ENCODE assay signal across 18 cellular contexts in genomic region chr10:74067373-74068370, GRCh38.
A peak's percentile ranks its signal among the peaks of the same experiment; 100 is the strongest.
DNase-seq lines count a peak whose midpoint lies in the region; ATAC-seq and TF ChIP-seq lines count a peak whose summit lies in the region.
"Had no signal": no experiment of that assay in that cellular context is flagged by ENCODE, and none has a peak within 500 bp of the region (broad histone marks: within the 10 kb centered on the region; RNA-seq: fewer than 3 reads in every experiment).

No MANE protein-coding gene starts in this region.

- peak; percentile 52 for DNase-seq in NCI-H1092 treated with DMSO at 0.1 percent for 48 hours (lab: John Stamatoyannopoulos, UW)
- no peak for DNase-seq in NCI-H1092 (lab: John Stamatoyannopoulos, UW)
- no peak for DNase-seq in RWPE2 (ENCODE audit: low spot score)
- peak; percentile 61 to 64 for DNase-seq in fibroblast of lung (ENCODE audit: low read depth in 2 of 2)
- no peak for DNase-seq in omental fat pad (ENCODE audit: low spot score)
- DNase-seq: 8988T; activated CD8-positive, alpha-beta T cell treated with anti-CD3 and anti-CD28 coated beads, Interleukin-2, amount 10 ng/mL, durations not matched to agents 7 days and 5 days; CD8-positive, alpha-beta memory T cell; GF-D8; NCI-H1436; NCI-H510A treated with DMSO at 0.1 percent for 48 hours; SHP77; small intestine had no signal

- no peak overlapping the region for H2AFZ ChIP-seq in fibroblast of lung (ENCODE audit: low read length)

- no peak overlapping the region for H3K4me2 ChIP-seq in fibroblast of lung (ENCODE audit: extremely low read depth, insufficient read depth, low read length)

- H3K4me1 ChIP-seq in RWPE2 (ENCODE audit: insufficient read depth, poor library complexity, severe bottlenecking) (peaks cover 10% of the 10 kb centered on the region), fibroblast of lung (ENCODE audit: control insufficient read depth, extremely low read depth, insufficient read depth, low read length) (peaks cover 23% of the 10 kb centered on the region)
- H3K4me1 ChIP-seq: foreskin keratinocyte had no signal

- H3K9me3 ChIP-seq in RWPE2 (ENCODE audit: severe bottlenecking): no peaks in the 10 kb centered on the region
- H3K9me3 ChIP-seq in fibroblast of lung (ENCODE audit: control insufficient read depth, insufficient read depth, low read depth, low read length): no peaks in the 10 kb centered on the region

- H3K27me3 ChIP-seq in RWPE2 (ENCODE audit: insufficient read depth, poor library complexity, severe bottlenecking) (no peaks in the 10 kb centered on the region), fibroblast of lung (ENCODE audit: control insufficient read depth, insufficient read depth, low read length) (no peaks in the 10 kb centered on the region)
- H3K27me3 ChIP-seq: foreskin keratinocyte, uterus had no signal

- no peak overlapping the region for H3K9ac ChIP-seq in fibroblast of lung (ENCODE audit: insufficient read depth, low read length)

- TF ChIP-seq CTCF in RWPE2 (IDR thresholded peaks at IDR 0.05; ENCODE audit: poor library complexity, severe bottlenecking) (no peak), fibroblast of lung (conservative IDR thresholded peaks at IDR 0.05 in 1 of 2, IDR thresholded peaks at IDR 0.05 in 1 of 2; ENCODE audit: low read depth in 1 of 2, low read length in 2 of 2) (no peak), omental fat pad (IDR thresholded peaks at IDR 0.05) (no peak)

- ATAC-seq in RWPE2 (ENCODE audit: low read depth): peak; percentile 42; the same call in 1 of the 3 replicates
- peak; percentile 68 for ATAC-seq in omental fat pad (ENCODE audit: low FRiP score)
- ATAC-seq in HG03565 (IDR thresholded peaks at IDR 0.05; ENCODE audit: unreplicated experiment): no peak
- ATAC-seq in GM19452 (IDR thresholded peaks at IDR 0.05; ENCODE audit: unreplicated experiment): no peak
- no peak for ATAC-seq in GM21447 (IDR thresholded peaks at IDR 0.05; ENCODE audit: unreplicated experiment)
- ATAC-seq: activated CD8-positive, alpha-beta T cell treated with anti-CD3 and anti-CD28 coated beads, Interleukin-2, amount 10 ng/mL, durations not matched to agents 7 days and 5 days; foreskin keratinocyte had no signal

- H3K36me3 ChIP-seq in RWPE2 (ENCODE audit: low read depth): peaks cover 51% of the 10 kb centered on the region
- H3K36me3 ChIP-seq in fibroblast of lung (ENCODE audit: control insufficient read depth, insufficient read depth, low read length): peaks cover 4% of the 10 kb centered on the region
- H3K36me3 ChIP-seq: uterus had no signal

- no peaks in the 10 kb centered on the region for H4K20me1 ChIP-seq in fibroblast of lung (ENCODE audit: control insufficient read depth, extremely low read depth, insufficient read depth, low read length)

- peaks cover 64% of the 10 kb centered on the region for H3K79me2 ChIP-seq in fibroblast of lung (ENCODE audit: control insufficient read depth, insufficient read depth, low read length)

- no peak overlapping the region for H3K27ac ChIP-seq in RWPE2 (ENCODE audit: poor library complexity, severe bottlenecking)
- no peak overlapping the region for H3K27ac ChIP-seq in fibroblast of lung (ENCODE audit: insufficient read depth, low read length)
- H3K27ac ChIP-seq: foreskin keratinocyte, uterus had no signal

- H3K4me3 ChIP-seq in RWPE2 (ENCODE audit: severe bottlenecking) (no peak overlapping the region), fibroblast of lung (replicated peaks in 1 of 4; ENCODE audit: control extremely low read depth in 1 of 4, insufficient read depth in 1 of 4, low read depth in 3 of 4, low read length in 4 of 4) (no peak overlapping the region)
- H3K4me3 ChIP-seq: uterus had no signal

Comparison
In these comparisons a context has a peak if more than half of its experiments do, and no peak if none do; other contexts are left out.
1. DNase-seq: peak in NCI-H1092 treated with DMSO at 0.1 percent for 48 hours (single experiment) and fibroblast of lung (2 of 2); none in NCI-H1092 (single experiment), RWPE2 (single experiment) and omental fat pad (single experiment).
2. ATAC-seq: peak in RWPE2 (single experiment) and omental fat pad (single experiment); none in HG03565 (single experiment), GM19452 (single experiment) and GM21447 (single experiment).